ENCODE assay signal across 14 cellular contexts in the genomic region with DNA sequence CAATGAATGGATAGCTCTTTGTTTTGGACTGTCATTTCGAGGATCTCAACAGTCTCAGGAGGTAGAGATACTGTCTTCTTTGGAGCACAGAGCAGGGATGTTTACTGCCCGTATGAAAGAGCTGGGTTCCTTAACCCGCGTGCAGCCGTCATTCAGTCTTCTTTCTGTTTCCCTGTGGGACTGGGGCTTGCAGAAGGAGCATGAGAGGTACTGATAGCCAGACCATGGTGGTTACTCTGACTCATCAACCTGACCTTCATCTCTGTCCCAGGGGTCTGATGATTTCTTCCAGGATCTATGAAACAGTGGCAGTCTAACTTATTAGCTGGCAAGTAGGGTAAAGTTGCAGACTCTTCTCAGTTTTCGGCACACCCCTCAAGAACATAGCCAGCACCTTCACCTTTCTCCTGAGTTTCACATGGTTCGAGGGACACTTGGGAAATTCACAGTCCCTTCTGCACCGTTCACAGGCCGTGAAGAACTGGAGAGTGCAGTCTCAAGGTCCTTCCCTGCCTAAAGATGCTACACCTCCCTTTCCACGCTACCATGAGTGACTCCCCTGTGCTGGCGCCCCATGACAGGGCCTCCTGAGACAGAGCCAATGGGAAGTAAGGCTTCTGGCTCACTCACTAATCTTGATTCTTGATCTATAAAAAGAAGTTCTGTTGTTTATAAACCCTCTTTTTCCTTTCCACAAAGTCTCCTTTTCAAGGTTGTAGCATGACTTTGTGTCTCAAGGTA.
DNase-seq lines count a peak whose midpoint lies in the region; ATAC-seq and TF ChIP-seq lines count a peak whose summit lies in the region.
"Had no signal": no experiment of that assay in that cellular context is flagged by ENCODE, and none has a peak within 500 bp of the region (broad histone marks: within the 10 kb centered on the region; RNA-seq: fewer than 3 reads in every experiment).

No MANE protein-coding gene starts in this region.

- no peak overlapping the region for H3K18ac ChIP-seq in H9 (ENCODE audit: insufficient read length, low read depth, low read length)

- no peak overlapping the region for H4K91ac ChIP-seq in H9 (ENCODE audit: insufficient read length, low read depth, low read length)

- no peak overlapping the region for H3K4me3 ChIP-seq in fibroblast of the aortic adventitia (ENCODE audit: low read depth, low read length)

- H2BK20ac ChIP-seq in H9 (ENCODE audit: low read depth, low read length, poor library complexity, severe bottlenecking) = no peak overlapping the region

- no peak overlapping the region for H3K4ac ChIP-seq in H9 (ENCODE audit: low read depth, low read length)

- no CpG with 5 or more reads among the region's 11 CpGs for WGBS in H9 (ENCODE audit: extremely low coverage, insufficient read length, low lambda C conversion rate)

- no peak overlapping the region for H2AFZ ChIP-seq in H9 (ENCODE audit: low read length)
- H2AFZ ChIP-seq: parathyroid adenoma had no signal

- no peak overlapping the region for H3K4me3 Mint-ChIP-seq in H9
- no peak overlapping the region for H3K4me3 Mint-ChIP-seq in chondrocyte (ENCODE audit: unreplicated experiment)
- H3K4me3 Mint-ChIP-seq: effector memory CD8-positive, alpha-beta T cell had no signal

- H3K23me2 ChIP-seq in H9 (ENCODE audit: insufficient read length, low read depth, low read length, poor library complexity, severe bottlenecking) = no peaks in the 10 kb centered on the region

- no peak overlapping the region for H3K56ac ChIP-seq in H9 (ENCODE audit: insufficient read length, low read depth, low read length)

- H3K4me2 ChIP-seq in H9 (ENCODE audit: insufficient read depth, insufficient read length, low read length) = no peak overlapping the region

- H3K9me3 Mint-ChIP-seq in H9 (no peaks in the 10 kb centered on the region), chondrocyte (ENCODE audit: low read depth) (peaks cover 5% of the 10 kb centered on the region)
- H3K9me3 Mint-ChIP-seq: activated T-helper 2 cell treated with anti-CD3 and anti-CD28 coated beads, Interferon-gamma antibody, Interleukin-2, Interleukin-4, amounts not matched to agents 10 μg/mL and 5 μg/mL and 100 μg/mL, durations not matched to agents 14 hours and 24 hours and 36 hours had no signal

- H3K27me3 ChIP-seq in H9 (ENCODE audit: insufficient read depth, low read length) = no peaks in the 10 kb centered on the region

- H3K14ac ChIP-seq in H9 (ENCODE audit: insufficient read depth, low read length) = no peak overlapping the region

- no peaks in the 10 kb centered on the region for H3K36me3 Mint-ChIP-seq in H9 (ENCODE audit: insufficient read depth in 1 of 3, low read depth in 3 of 3)
- H3K36me3 Mint-ChIP-seq in chondrocyte (ENCODE audit: low read depth) = no peaks in the 10 kb centered on the region

- H2BK5ac ChIP-seq in H9 (ENCODE audit: insufficient read length, low read length) = no peak overlapping the region

- peaks cover 0 to 2% of the 10 kb centered on the region in 2 experiments; a peak in 1 of 4 replicates for H3K4me1 Mint-ChIP-seq in H9
- no peaks in the 10 kb centered on the region for H3K4me1 Mint-ChIP-seq in chondrocyte (ENCODE audit: low read depth)

- no peaks in the 10 kb centered on the region for H3K4me1 ChIP-seq in H9 (ENCODE audit: insufficient read depth, low read length)
- H3K4me1 ChIP-seq: parathyroid adenoma had no signal

- no peak overlapping the region for H3K9ac ChIP-seq in H9 (ENCODE audit: extremely low read depth, insufficient read length, low read length)
- H3K9ac ChIP-seq: parathyroid adenoma had no signal

- H2BK120ac ChIP-seq in H9 (ENCODE audit: low read depth, low read length, poor library complexity, severe bottlenecking) = no peak overlapping the region

- no peak overlapping the region for H4K5ac ChIP-seq in H9 (ENCODE audit: insufficient read length, low read depth, low read length)

- H2AK5ac ChIP-seq in H9 (ENCODE audit: insufficient read length, low read length) = no peak overlapping the region

- H3K27ac ChIP-seq in H9 (ENCODE audit: insufficient read length, low read depth, low read length) = no peak overlapping the region
- H3K27ac ChIP-seq: parathyroid adenoma had no signal

- no peaks in the 10 kb centered on the region for H3K79me2 ChIP-seq in H9 (ENCODE audit: insufficient read depth, low read length)
- H3K79me2 ChIP-seq: parathyroid adenoma had no signal

- ATAC-seq in GM18858 (IDR thresholded peaks at IDR 0.05; ENCODE audit: unreplicated experiment) (peak; percentile 56), HG03469 (IDR thresholded peaks at IDR 0.05; ENCODE audit: unreplicated experiment) (peak; percentile 75)
- ATAC-seq: effector memory CD8-positive, alpha-beta T cell had no signal

- no peaks in the 10 kb centered on the region for H3K79me1 ChIP-seq in H9 (ENCODE audit: insufficient read depth, low read depth, low read length, poor library complexity, severe bottlenecking)

- no peak overlapping the region for H2BK12ac ChIP-seq in H9 (ENCODE audit: insufficient read length, low read depth, low read length)

- H3T11ph ChIP-seq in H9 (ENCODE audit: low read length) = no peak overlapping the region

- no peak overlapping the region for H2BK15ac ChIP-seq in H9 (ENCODE audit: low read depth, low read length)

- no peaks in the 10 kb centered on the region for H4K20me1 ChIP-seq in H9 (ENCODE audit: control insufficient read depth, insufficient read depth, insufficient read length)

- no peaks in the 10 kb centered on the region for H3K27me3 Mint-ChIP-seq in H9 (ENCODE audit: low read depth)
- peaks cover 22% of the 10 kb centered on the region for H3K27me3 Mint-ChIP-seq in chondrocyte (ENCODE audit: low read depth)
- H3K27me3 Mint-ChIP-seq: effector memory CD8-positive, alpha-beta T cell had no signal

- H3K27ac Mint-ChIP-seq in H9 = peak overlapping the region in 2 of 3 experiments; percentile 39 to 56; a peak in 1 of 7 replicates
- H3K27ac Mint-ChIP-seq in chondrocyte (ENCODE audit: unreplicated experiment) = no peak overlapping the region
- H3K27ac Mint-ChIP-seq: activated T-helper 2 cell treated with anti-CD3 and anti-CD28 coated beads, Interferon-gamma antibody, Interleukin-2, Interleukin-4, amounts not matched to agents 10 μg/mL and 5 μg/mL and 100 μg/mL, durations not matched to agents 14 hours and 24 hours and 36 hours; effector memory CD8-positive, alpha-beta T cell had no signal

- no peak overlapping the region for H4K8ac ChIP-seq in H9 (replicated peaks; ENCODE audit: insufficient read length, low read depth, low read length)

- DNase-seq in H9 (no peak), fibroblast of the aortic adventitia (ENCODE audit: low read depth) (peak; percentile 7), chondrocyte (ENCODE audit: low spot score) (no peak), NCI-H345 (lab: John Stamatoyannopoulos, UW) (no peak), SK-N-DZ (ENCODE audit: low spot score) (no peak)
- DNase-seq in activated CD4-positive, CD25-positive, alpha-beta regulatory T cell treated with anti-CD3 and anti-CD28 coated beads, Interleukin-2, amount 50 U/mL, for 72 hours = no peak
- DNase-seq: DMS 273 treated with DMSO at 0.1 percent for 48 hours; effector memory CD8-positive, alpha-beta T cell; NCI-H1694 treated with DMSO at 0.1 percent for 48 hours; SW 1271 had no signal

- no peak for TF ChIP-seq CTCF in H9 (conservative IDR thresholded peaks at IDR 0.05)
- no peak for TF ChIP-seq CTCF in fibroblast of the aortic adventitia (IDR thresholded peaks at IDR 0.05; ENCODE audit: insufficient read depth, low read length)
- TF ChIP-seq CTCF in chondrocyte (IDR thresholded peaks at IDR 0.05) = no peak

- no peak overlapping the region for H3K23ac ChIP-seq in H9 (ENCODE audit: insufficient read length, low read depth, low read length)

- H3K9me3 ChIP-seq in H9 (ENCODE audit: control insufficient read depth, low read depth, low read length) = no peaks in the 10 kb centered on the region
